8 cellular contexts compared by ENCODE assay signal in the genomic region with DNA sequence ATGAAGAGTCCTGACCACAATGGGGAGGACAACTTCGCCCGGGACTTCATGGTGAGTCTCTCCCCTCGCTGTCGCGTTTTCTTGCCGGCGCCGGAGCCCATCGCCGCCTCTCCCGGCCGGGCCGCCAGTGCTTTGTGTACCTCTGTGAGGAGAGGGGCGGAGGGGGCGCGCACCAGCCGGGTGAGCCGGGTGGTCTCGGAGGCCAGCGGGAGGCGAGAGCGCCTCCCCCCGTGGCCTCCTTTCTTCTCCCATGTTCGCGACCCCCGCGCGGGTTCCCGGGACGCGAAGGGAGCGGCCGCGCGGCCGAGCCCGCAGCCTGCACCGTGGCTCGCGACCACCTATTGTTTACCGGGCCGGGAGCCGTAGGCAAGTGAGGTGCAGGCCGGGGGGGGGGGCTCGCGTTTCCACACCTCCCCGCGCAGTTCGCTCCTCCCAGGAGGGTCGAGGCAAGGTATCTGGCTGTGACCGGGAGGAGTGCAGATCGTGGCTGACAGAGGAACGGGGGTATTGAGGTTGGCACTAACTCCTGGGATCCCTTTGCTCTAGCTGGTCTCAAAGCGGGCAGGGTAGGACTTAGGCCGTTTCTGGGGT. TPM values are rescaled to one million over a fixed set of nuclear protein-coding genes. Genes with fewer than 3 reads are reported as not detected.
A peak's percentile ranks its signal among the peaks of the same experiment; 100 is the strongest.
DNase-seq lines count a peak whose midpoint lies in the region; ATAC-seq lines count a peak whose summit lies in the region.

No MANE protein-coding gene starts in this region.

- H3K9me3 Mint-ChIP-seq in activated CD8-positive, alpha-beta memory T cell treated with anti-CD3 and anti-CD28 coated beads, Interleukin-2, amount 10 ng/mL, durations not matched to agents 7 days and 5 days (ENCODE audit: low read depth), result no peaks in the 10 kb centered on the region

- H3K36me3 Mint-ChIP-seq in activated CD8-positive, alpha-beta memory T cell treated with anti-CD3 and anti-CD28 coated beads, Interleukin-2, amount 10 ng/mL, durations not matched to agents 7 days and 5 days, result no peaks in the 10 kb centered on the region

- peak overlapping the region; percentile 80 for H3K4me3 Mint-ChIP-seq in activated CD8-positive, alpha-beta memory T cell treated with anti-CD3 and anti-CD28 coated beads, Interleukin-2, amount 10 ng/mL, durations not matched to agents 7 days and 5 days

- CTCF ChIA-PET in activated CD8-positive, alpha-beta memory T cell treated with anti-CD3 and anti-CD28 coated beads, Interleukin-2, amount 10 ng/mL, durations not matched to agents 7 days and 5 days (lab: Charles Lee), result no interaction called here

- H3K4me1 ChIP-seq in ES-I3 (ENCODE audit: insufficient read depth, low read length) (peaks cover 9% of the 10 kb centered on the region), endocrine pancreas (ENCODE audit: control insufficient read depth, insufficient read depth, low read length) (peaks cover 10% of the 10 kb centered on the region)

- peaks cover 11% of the 10 kb centered on the region for H3K4me1 Mint-ChIP-seq in activated CD8-positive, alpha-beta memory T cell treated with anti-CD3 and anti-CD28 coated beads, Interleukin-2, amount 10 ng/mL, durations not matched to agents 7 days and 5 days

- H3K9me3 ChIP-seq in ES-I3 (ENCODE audit: control insufficient read depth, insufficient read depth, low read length) (0 out of 2 replicates have a peak, but pooled peaks cover 5% of the 10 kb centered on the region), endocrine pancreas (ENCODE audit: control insufficient read depth, low read length) (no peaks in the 10 kb centered on the region)

- peak overlapping the region; percentile 67 for H3K4me3 ChIP-seq in endocrine pancreas (ENCODE audit: control insufficient read depth, insufficient read depth, low read length)

- H3K9ac ChIP-seq in ES-I3 (ENCODE audit: low read depth, low read length), result peak overlapping the region; percentile 99
- peak overlapping the region; percentile 94 for H3K9ac ChIP-seq in endocrine pancreas (ENCODE audit: control insufficient read depth, insufficient read depth, low read length)

- DNase-seq in NCI-H2171 (lab: John Stamatoyannopoulos, UW) (peak; percentile 35), mucosa of gallbladder (ENCODE audit: low spot score) (peak; percentile 16), medulla oblongata (ENCODE audit: extremely low spot score) (no peak)
- DNase-seq in activated CD8-positive, alpha-beta memory T cell treated with anti-CD3 and anti-CD28 coated beads, Interleukin-2, amount 10 ng/mL, durations not matched to agents 7 days and 5 days, result no peak
- DNase-seq in stimulated activated naive CD4-positive, alpha-beta T cell treated with Interleukin-2 at 50 U/mL for 16 hours (lab: John Stamatoyannopoulos, UW), result peak; percentile 43

- H3K36me3 ChIP-seq in ES-I3 (ENCODE audit: insufficient read depth, low read length) (peaks cover 3% of the 10 kb centered on the region), endocrine pancreas (ENCODE audit: control insufficient read depth, insufficient read depth, low read length) (no peaks in the 10 kb centered on the region)

- H3K27me3 ChIP-seq in endocrine pancreas (ENCODE audit: control insufficient read depth, insufficient read depth, low read length), result no peaks in the 10 kb centered on the region

- H3K27me3 Mint-ChIP-seq in activated CD8-positive, alpha-beta memory T cell treated with anti-CD3 and anti-CD28 coated beads, Interleukin-2, amount 10 ng/mL, durations not matched to agents 7 days and 5 days, result peaks cover 4% of the 10 kb centered on the region

- ATAC-seq in HG02588 (IDR thresholded peaks at IDR 0.05; ENCODE audit: unreplicated experiment), result peak; percentile 5
- ATAC-seq in activated CD8-positive, alpha-beta memory T cell treated with anti-CD3 and anti-CD28 coated beads, Interleukin-2, amount 10 ng/mL, durations not matched to agents 7 days and 5 days, result peak; percentile 35

- peak overlapping the region; percentile 52 for H3K27ac Mint-ChIP-seq in activated CD8-positive, alpha-beta memory T cell treated with anti-CD3 and anti-CD28 coated beads, Interleukin-2, amount 10 ng/mL, durations not matched to agents 7 days and 5 days

RNA-seq across cellular contexts. Expression of a gene that starts 0.6 kb away (rescaled TPM):
- 10 to 100 TPM; 20.6 to 20.8 TPM for total RNA-seq in activated CD8-positive, alpha-beta memory T cell treated with anti-CD3 and anti-CD28 coated beads, Interleukin-2, amount 10 ng/mL, durations not matched to agents 7 days and 5 days
- 50.4 TPM for total RNA-seq in mucosa of gallbladder

Comparison
In these comparisons a context has a peak if more than half of its experiments do, and no peak if none do; other contexts are left out.
1. DNase-seq: peak in NCI-H2171 (single experiment), mucosa of gallbladder (single experiment) and stimulated activated naive CD4-positive, alpha-beta T cell treated with Interleukin-2 at 50 U/mL for 16 hours (single experiment); none in activated CD8-positive, alpha-beta memory T cell treated with anti-CD3 and anti-CD28 coated beads, Interleukin-2, amount 10 ng/mL, durations not matched to agents 7 days and 5 days (single experiment) and medulla oblongata (single experiment).